ENCODE assay signal across 21 cellular contexts in the genomic region with DNA sequence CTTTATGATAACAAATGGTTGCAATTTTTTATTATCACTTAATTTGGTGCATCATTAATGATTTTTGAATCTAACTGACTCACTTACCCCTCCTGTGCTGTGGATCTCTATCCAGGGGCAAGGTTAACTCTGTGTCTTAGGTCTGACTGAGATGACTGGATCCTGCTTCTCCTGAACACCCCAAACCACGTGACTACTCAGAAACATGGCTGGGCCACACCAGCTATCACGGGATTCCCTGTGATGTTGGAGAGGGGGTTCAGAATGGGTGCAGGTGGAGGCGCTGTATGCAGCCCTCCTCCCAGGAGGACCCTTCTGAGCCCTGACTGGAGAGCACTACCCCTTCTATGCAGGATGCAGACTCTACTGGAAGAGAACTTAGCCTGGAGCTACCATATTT.
DNase-seq lines count a peak whose midpoint lies in the region; ATAC-seq, FAIRE-seq and TF ChIP-seq lines count a peak whose summit lies in the region.
"Had no signal": no experiment of that assay in that cellular context is flagged by ENCODE, and none has a peak within 500 bp of the region (broad histone marks: within the 10 kb centered on the region; RNA-seq: fewer than 3 reads in every experiment).

No MANE protein-coding gene starts in this region.

- CTCF ChIA-PET in K562 (lab: Yijun Ruan, JAX; ENCODE audit: low intra/inter-chr PET ratio), result no interaction called here

- TF ChIP-seq CTCF in K562 (IDR thresholded peaks at IDR 0.05 in 2 of 3, conservative IDR thresholded peaks at IDR 0.05 in 1 of 3; ENCODE audit: insufficient read depth in 2 of 3, low read depth in 1 of 3, low read length in 3 of 3), result no peak

- peak overlapping the region; percentile 28; the same call in 1 of the 2 replicates for H3K4me2 ChIP-seq in BLaER1
- no peak overlapping the region for H3K4me2 ChIP-seq in K562 (ENCODE audit: insufficient read depth, low read length)

- H3K4me3 ChIP-seq in BLaER1 (no peak overlapping the region), K562 (no peak overlapping the region)
- H3K4me3 ChIP-seq: BLaER1 treated with 17β-estradiol and CSF1 and Interleukin-3, amounts not matched to agents 10 nM and 100 nM had no signal

- H3K27me3 ChIP-seq in BLaER1 (no peaks in the 10 kb centered on the region), K562 (ENCODE audit: control insufficient read depth in 2 of 2, insufficient read depth in 2 of 2, low read length in 2 of 2) (peaks cover 2 to 44% of the 10 kb centered on the region in 2 experiments)
- H3K27me3 ChIP-seq: BE2C; BLaER1 treated with 17β-estradiol and CSF1 and Interleukin-3, amounts not matched to agents 10 nM and 100 nM had no signal

- TF ChIP-seq RAD21 in Ishikawa (IDR thresholded peaks at IDR 0.05; ENCODE audit: low read depth) (no peak), K562 (CRISPR knock-in tag; conservative IDR thresholded peaks at IDR 0.05 in 1 of 2, IDR thresholded peaks at IDR 0.05 in 1 of 2) (no peak)

- H2AFZ ChIP-seq in K562 (ENCODE audit: low read depth, low read length), result no peak overlapping the region

- no peak for FAIRE-seq in K562 (lab: Jason Lieb, UNC)
- FAIRE-seq: A204.1, D721Med, G401.6, GM12892, GM18507 had no signal

- POLR2A ChIA-PET in K562 (lab: Yijun Ruan, JAX), result no interaction called here

- H4K20me1 ChIP-seq in BLaER1 (0 out of 2 replicates have a peak, but pooled peaks cover 3% of the 10 kb centered on the region), K562 (replicated peaks; ENCODE audit: control insufficient read depth, insufficient read depth, low read length) (no peaks in the 10 kb centered on the region)

- H3K9me1 ChIP-seq in K562 (ENCODE audit: control insufficient read depth, insufficient read depth, low read length), result no peaks in the 10 kb centered on the region

- H3K36me3 ChIP-seq in BLaER1 (peaks cover 87% of the 10 kb centered on the region), K562 (ENCODE audit: control insufficient read depth, insufficient read depth, low read length) (no peaks in the 10 kb centered on the region)

- no peak for ATAC-seq in K562
- ATAC-seq in HG02798 (IDR thresholded peaks at IDR 0.05; ENCODE audit: poor library complexity, unreplicated experiment), result no peak
- ATAC-seq: CD8-positive, alpha-beta T cell had no signal

- no TSS peak for BruUV-seq in K562 (replicated peaks; lab: Mats Ljungman, UMichigan)

- H3K9me3 ChIP-seq in BLaER1 (no peaks in the 10 kb centered on the region), K562 (replicated peaks; ENCODE audit: control insufficient read depth, insufficient read depth, low read depth, low read length) (no peaks in the 10 kb centered on the region)
- H3K9me3 ChIP-seq: BE2C; BLaER1 treated with 17β-estradiol and CSF1 and Interleukin-3, amounts not matched to agents 10 nM and 100 nM; Caco-2 had no signal

- TF ChIP-seq EP300 in Ishikawa (IDR thresholded peaks at IDR 0.05; ENCODE audit: borderline replicate concordance) (no peak), K562 (IDR thresholded peaks at IDR 0.05; ENCODE audit: low read length) (no peak)

- H3K27ac ChIP-seq in BLaER1, result no peak overlapping the region
- H3K27ac ChIP-seq in K562 (ENCODE audit: extremely low read depth, low read depth, low read length), result no peak overlapping the region
- H3K27ac ChIP-seq: BLaER1 treated with 17β-estradiol and CSF1 and Interleukin-3, amounts not matched to agents 10 nM and 100 nM; C4-2B had no signal

- no peaks in the 10 kb centered on the region for H3K79me2 ChIP-seq in K562 (ENCODE audit: control insufficient read depth, insufficient read depth, low read length)

- H3K4me1 ChIP-seq in BLaER1, result peaks cover 63% of the 10 kb centered on the region
- no peaks in the 10 kb centered on the region; a peak in 1 of 5 replicates for H3K4me1 ChIP-seq in K562 (replicated peaks in 1 of 2; ENCODE audit: control insufficient read depth in 2 of 2, insufficient read depth in 2 of 2, low read length in 2 of 2)
- H3K4me1 ChIP-seq: BE2C, Caco-2 had no signal

- intact Hi-C loops in K562 (cut with micrococcal nuclease), result no loop called here

- H3K9ac ChIP-seq in BLaER1 (no peak overlapping the region), K562 (ENCODE audit: insufficient read depth in 1 of 2, low read depth in 2 of 2, low read length in 2 of 2) (no peak overlapping the region)
- H3K9ac ChIP-seq: BLaER1 treated with 17β-estradiol and CSF1 and Interleukin-3, amounts not matched to agents 10 nM and 100 nM had no signal

- TF ChIP-seq POLR2A in K562 (conservative IDR thresholded peaks at IDR 0.05), result no peak

- 0% methylated on average over 3 of the region's 3 CpGs for WGBS in K562 (ENCODE audit: insufficient coverage, low coverage, missing lambda C conversion rate)

- DNase-seq in K562 (ENCODE audit: extremely low read depth in 1 of 4, low spot score in 3 of 4), result no peak
- no peak for DNase-seq in NCI-H2107 treated with DMSO at 0.1 percent for 48 hours (lab: John Stamatoyannopoulos, UW; ENCODE audit: unreplicated experiment)
- DNase-seq: 8988T; ACHN; BE2C; Caco-2; Calu3; CD4-positive, alpha-beta T cell; CD8-positive, alpha-beta T cell; DMS79 treated with DMSO at 0.1 percent for 48 hours; GF-D8 had no signal

- in situ Hi-C loops in K562 (cut with MboI), result no loop called here

TF ChIP-seq in Ishikawa, 13 proteins besides CTCF, POLR2A, EP300 and RAD21:
- TF ChIP-seq CREB1 (IDR thresholded peaks at IDR 0.05; ENCODE audit: low read depth) (no peak), EGR1 (IDR thresholded peaks at IDR 0.05) (no peak)
- TF ChIP-seq, protein P1, sequence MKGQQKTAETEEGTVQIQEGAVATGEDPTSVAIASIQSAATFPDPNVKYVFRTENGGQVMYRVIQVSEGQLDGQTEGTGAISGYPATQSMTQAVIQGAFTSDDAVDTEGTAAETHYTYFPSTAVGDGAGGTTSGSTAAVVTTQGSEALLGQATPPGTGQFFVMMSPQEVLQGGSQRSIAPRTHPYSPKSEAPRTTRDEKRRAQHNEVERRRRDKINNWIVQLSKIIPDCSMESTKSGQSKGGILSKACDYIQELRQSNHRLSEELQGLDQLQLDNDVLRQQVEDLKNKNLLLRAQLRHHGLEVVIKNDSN (IDR thresholded peaks at IDR 0.05), result 0 out of 2 replicates have a peak, but pooled peaks have one; percentile 22
TF ChIP-seq in Ishikawa: peak in this region for 1.

TF ChIP-seq in K562, 482 proteins besides CTCF, POLR2A, EP300 and RAD21:
- TF ChIP-seq POU5F1 (IDR thresholded peaks at IDR 0.05; ENCODE audit: borderline replicate concordance, low read depth, low read length, partially characterized antibody), result no peak
- no peak for TF ChIP-seq POLR3A (IDR thresholded peaks at IDR 0.05; ENCODE audit: borderline replicate concordance, extremely low read depth, insufficient read depth, insufficient read length)
- peak; percentile 41; the same call in 1 of the 2 replicates for TF ChIP-seq RAD51 (IDR thresholded peaks at IDR 0.05; ENCODE audit: borderline replicate concordance, low read depth)
- TF ChIP-seq ZNF445 (CRISPR knock-in tag; IDR thresholded peaks at IDR 0.05; ENCODE audit: low read depth), result no peak
- no peak for TF ChIP-seq SRSF1 (IDR thresholded peaks at IDR 0.05; ENCODE audit: low read depth, low read length)
- TF ChIP-seq, protein P2, sequence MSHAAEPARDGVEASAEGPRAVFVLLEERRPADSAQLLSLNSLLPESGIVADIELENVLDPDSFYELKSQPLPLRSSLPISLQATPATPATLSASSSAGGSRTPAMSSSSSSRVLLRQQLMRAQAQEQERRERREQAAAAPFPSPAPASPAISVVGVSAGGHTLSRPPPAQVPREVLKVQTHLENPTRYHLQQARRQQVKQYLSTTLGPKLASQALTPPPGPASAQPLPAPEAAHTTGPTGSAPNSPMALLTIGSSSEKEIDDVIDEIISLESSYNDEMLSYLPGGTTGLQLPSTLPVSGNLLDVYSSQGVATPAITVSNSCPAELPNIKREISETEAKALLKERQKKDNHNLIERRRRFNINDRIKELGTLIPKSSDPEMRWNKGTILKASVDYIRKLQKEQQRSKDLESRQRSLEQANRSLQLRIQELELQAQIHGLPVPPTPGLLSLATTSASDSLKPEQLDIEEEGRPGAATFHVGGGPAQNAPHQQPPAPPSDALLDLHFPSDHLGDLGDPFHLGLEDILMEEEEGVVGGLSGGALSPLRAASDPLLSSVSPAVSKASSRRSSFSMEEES (CRISPR knock-in tag; IDR thresholded peaks at IDR 0.05), result peak; percentile 74
- TF ChIP-seq POLR2H (tag; IDR thresholded peaks at IDR 0.05; ENCODE audit: low read depth), result no peak
TF ChIP-seq in K562: peak in this region for 2.
